Comparison of ENCODE assay signal across 8 cellular contexts in genomic region chr2:137964066-137964858, GRCh38. TPM values are rescaled to one million over a fixed set of nuclear protein-coding genes. Genes with fewer than 3 reads are reported as not detected.
DNase-seq lines count a peak whose midpoint lies in the region; ATAC-seq and TF ChIP-seq lines count a peak whose summit lies in the region.

TSS of gene HNMT (plus strand) at chr2:137964473. CDS start at chr2:137964492, 19 bp downstream.

- peak within 1 kb of the TSS; percentile 7 for H3K27ac ChIP-seq in RWPE2 (ENCODE audit: poor library complexity, severe bottlenecking)
- peak within 1 kb of the TSS; percentile 79 to 88 (median 86) for H3K27ac ChIP-seq in esophagus squamous epithelium
- peak within 1 kb of the TSS; percentile 93 to 97 for H3K27ac ChIP-seq in mucosa of rectum (ENCODE audit: low read depth in 2 of 2, low read length in 2 of 2)

- H3K9me3 ChIP-seq in RWPE2 (ENCODE audit: severe bottlenecking) (no peaks in the 10 kb centered on the region), esophagus squamous epithelium (no peaks in the 10 kb centered on the region), mucosa of rectum (ENCODE audit: control insufficient read depth in 2 of 2, low read length in 2 of 2) (no peaks in the 10 kb centered on the region)

- peak; percentile 62 for ATAC-seq in GM18505 (IDR thresholded peaks at IDR 0.05; ENCODE audit: unreplicated experiment)
- peak; percentile 77 for ATAC-seq in RWPE2 (ENCODE audit: low read depth)
- no peak for ATAC-seq in HG02884 (IDR thresholded peaks at IDR 0.05; ENCODE audit: unreplicated experiment)

- WGBS in esophagus squamous epithelium, 2 donors, result 5 to 10% methylated on average over 11 to 15 of the region's 15 CpGs

- H3K4me3 ChIP-seq in RWPE2 (ENCODE audit: severe bottlenecking) (no peak within 1 kb of the TSS), esophagus squamous epithelium (peak within 1 kb of the TSS; percentile 28 to 65 (median 52)), mucosa of rectum (ENCODE audit: low read length in 2 of 2) (peak within 1 kb of the TSS; percentile 84 to 87)

- H3K36me3 ChIP-seq in RWPE2 (ENCODE audit: low read depth) (no peaks in the 10 kb centered on the region), esophagus squamous epithelium (no peaks in the 10 kb centered on the region), mucosa of rectum (ENCODE audit: control insufficient read depth in 2 of 2, insufficient read depth in 2 of 2, low read length in 2 of 2) (peaks cover 0 to 4% of the 10 kb centered on the region in 2 donors)

- DNase-seq in RWPE2 (ENCODE audit: low spot score), result no peak
- DNase-seq in esophagus squamous epithelium (lab: John Stamatoyannopoulos, UW), result no peak
- no peak for DNase-seq in DMS79 treated with DMSO at 0.1 percent for 48 hours (lab: John Stamatoyannopoulos, UW)
- no peak for DNase-seq in activated T-cell treated with anti-CD3 and anti-CD28 coated beads, Interleukin-2, amount 50 U/mL, for 1 hour
- DNase-seq in NCI-H446 treated with DMSO at 0.1 percent for 48 hours (lab: John Stamatoyannopoulos, UW), result no peak

- H3K9ac ChIP-seq in mucosa of rectum (ENCODE audit: low read depth in 1 of 2, low read length in 2 of 2), result peak within 1 kb of the TSS; percentile 71 to 80

- H3K27me3 ChIP-seq in RWPE2 (ENCODE audit: insufficient read depth, poor library complexity, severe bottlenecking), result no peaks in the 10 kb centered on the region
- no peaks in the 10 kb centered on the region for H3K27me3 ChIP-seq in esophagus squamous epithelium
- H3K27me3 ChIP-seq in mucosa of rectum (ENCODE audit: control insufficient read depth in 2 of 2, insufficient read depth in 2 of 2, low read length in 2 of 2), result no peaks in the 10 kb centered on the region

- intact Hi-C loops in esophagus squamous epithelium (cut with DNase I), result no loop called here

- TF ChIP-seq CTCF in RWPE2 (IDR thresholded peaks at IDR 0.05; ENCODE audit: poor library complexity, severe bottlenecking), result no peak
- no peak for TF ChIP-seq CTCF in esophagus squamous epithelium (IDR thresholded peaks at IDR 0.05)

- TF ChIP-seq POLR2A in GM18505 (IDR thresholded peaks at IDR 0.05; ENCODE audit: borderline replicate concordance, extremely low read depth, insufficient read depth, insufficient read length) (no peak), esophagus squamous epithelium (IDR thresholded peaks at IDR 0.05) (no peak)

- H3K4me1 ChIP-seq in RWPE2 (ENCODE audit: insufficient read depth, poor library complexity, severe bottlenecking) (peaks cover 19% of the 10 kb centered on the region), esophagus squamous epithelium (peaks cover 3 to 57% (median 9%) of the 10 kb centered on the region in 3 donors), mucosa of rectum (ENCODE audit: control insufficient read depth in 2 of 2, insufficient read depth in 2 of 2, low read length in 2 of 2) (peaks cover 0 to 15% of the 10 kb centered on the region in 2 donors)

RNA-seq across cellular contexts. Expression of gene HNMT, which starts in this region (rescaled TPM):
- total RNA-seq in esophagus squamous epithelium, result 10 to 100 TPM in 2 of 4 donors, 1 to 10 TPM in 2; 5.9 to 41.6 (median 8.2) TPM

Comparison
In these comparisons a context has a peak if more than half of its experiments do, and no peak if none do; other contexts are left out.
1. H3K27ac ChIP-seq: peak in every context shown above with its lines; median percentile 95 in mucosa of rectum; 86 in esophagus squamous epithelium; 7 in RWPE2.